ENCODE assay signal across 1 cellular context in genomic region chr10:125896088-125896934, GRCh38.
TF ChIP-seq lines count a peak whose summit lies in the region.

TSS of gene FANK1 (plus strand) at chr10:125896564. CDS start at chr10:125896643, 79 bp downstream.

TF ChIP-seq in K562, 482 proteins besides CTCF, POLR2A, EP300 and RAD21 (continued from another document):
- TF ChIP-seq ZFX (CRISPR knock-in tag; IDR thresholded peaks at IDR 0.05) (peak; percentile 59), RFX1 (IDR thresholded peaks at IDR 0.05) (peak; percentile 94), CXXC5 (CRISPR knock-in tag; IDR thresholded peaks at IDR 0.05) (peak; percentile 56), MAX (CRISPR knock-in tag; IDR thresholded peaks at IDR 0.05) (peak; percentile 46; the same call in 1 of the 2 replicates), PRDM10 (IDR thresholded peaks at IDR 0.05; ENCODE audit: partially characterized antibody) (peak; percentile 61), TAF1 (IDR thresholded peaks at IDR 0.05; ENCODE audit: control insufficient read depth, extremely low read depth, insufficient read depth, low read length, severe bottlenecking) (peak; percentile 31), SIN3B (IDR thresholded peaks at IDR 0.05; ENCODE audit: low read depth) (0 out of 2 replicates have a peak, but pooled peaks have one; percentile 23), CTBP1 (IDR thresholded peaks at IDR 0.05; ENCODE audit: borderline replicate concordance) (peak; percentile 33; the same call in 1 of the 2 replicates), NCOA6 (IDR thresholded peaks at IDR 0.05) (peak; percentile 52), SIN3A (IDR thresholded peaks at IDR 0.05; ENCODE audit: borderline replicate concordance in 2 of 2, control insufficient read depth in 1 of 2, low read depth in 2 of 2, low read length in 2 of 2) (peak; percentile 87 to 91; a peak in 3 of 4 replicates), ZBTB7A (IDR thresholded peaks at IDR 0.05; ENCODE audit: borderline replicate concordance, control insufficient read depth, low read depth, low read length) (0 out of 2 replicates have a peak, but pooled peaks have one; percentile 24), PHF8 (IDR thresholded peaks at IDR 0.05; ENCODE audit: borderline replicate concordance, low read length) (peak; percentile 47; the same call in 1 of the 2 replicates), ESRRA (IDR thresholded peaks at IDR 0.05; ENCODE audit: borderline replicate concordance, low read depth) (peak; percentile 26; the same call in 1 of the 2 replicates), VEZF1 (CRISPR knock-in tag; IDR thresholded peaks at IDR 0.05) (0 out of 2 replicates have a peak, but pooled peaks have one; percentile 26), NKRF (IDR thresholded peaks at IDR 0.05; ENCODE audit: borderline replicate concordance) (peak; percentile 87), HNRNPL (IDR thresholded peaks at IDR 0.05; ENCODE audit: low read depth, low read length) (0 out of 2 replicates have a peak, but pooled peaks have one; percentile 9), NFIC (IDR thresholded peaks at IDR 0.05) (0 out of 2 replicates have a peak, but pooled peaks have one; percentile 7), POLR2G (IDR thresholded peaks at IDR 0.05; ENCODE audit: low read depth, low read length) (0 out of 2 replicates have a peak, but pooled peaks have one; percentile 72), GATAD2B (IDR thresholded peaks at IDR 0.05; ENCODE audit: borderline replicate concordance) (peak; percentile 55; the same call in 1 of the 2 replicates), ZNF407 (IDR thresholded peaks at IDR 0.05; ENCODE audit: low read depth) (peak; percentile 91), MTA3 (IDR thresholded peaks at IDR 0.05; ENCODE audit: borderline replicate concordance) (peak; percentile 97), RBM22 (IDR thresholded peaks at IDR 0.05; ENCODE audit: low read depth, low read length, poor library complexity, severe bottlenecking) (peak; percentile 93), ARID4B (CRISPR knock-in tag; IDR thresholded peaks at IDR 0.05) (peak; percentile 86), RBFOX2 (IDR thresholded peaks at IDR 0.05; ENCODE audit: low read depth, low read length) (peak; percentile 66), GABPA (tag; conservative IDR thresholded peaks at IDR 0.05; ENCODE audit: low read depth) (peak; percentile 47), NONO (IDR thresholded peaks at IDR 0.05; ENCODE audit: low read depth in 2 of 2, low read length in 1 of 2) (peak in 1 of 2 experiments; percentile 65; a peak in 1 of 4 replicates), HCFC1 (IDR thresholded peaks at IDR 0.05; ENCODE audit: low read depth, low read length) (0 out of 2 replicates have a peak, but pooled peaks have one; percentile 11)
TF ChIP-seq in K562: peak in this region for 37; not testable (repeated sequence) for 445.
